17 cellular contexts compared by ENCODE assay signal in the genomic region with DNA sequence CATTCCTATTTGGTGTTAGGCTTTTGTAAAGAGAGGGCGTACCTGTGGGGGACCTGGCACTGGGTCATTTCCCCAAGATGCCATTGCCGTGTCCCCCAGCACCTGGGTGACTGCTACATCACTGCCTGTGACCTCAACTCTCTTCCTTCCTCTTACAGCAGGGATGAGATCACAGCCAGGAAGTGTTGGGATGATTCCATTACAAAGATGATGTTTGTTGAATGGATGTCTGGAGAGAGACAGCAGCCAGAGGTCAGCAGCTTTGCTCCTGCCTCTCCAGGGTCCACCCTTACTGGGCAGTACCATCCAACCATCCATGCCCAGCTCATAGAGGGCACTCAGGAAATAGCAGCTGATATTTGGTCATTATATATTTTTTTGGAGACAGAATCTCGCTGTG. TPM values are rescaled to one million over a fixed set of nuclear protein-coding genes. Genes with fewer than 3 reads are reported as not detected.
DNase-seq lines count a peak whose midpoint lies in the region; ATAC-seq and TF ChIP-seq lines count a peak whose summit lies in the region.
"Had no signal": no experiment of that assay in that cellular context is flagged by ENCODE, and none has a peak within 500 bp of the region (broad histone marks: within the 10 kb centered on the region; RNA-seq: fewer than 3 reads in every experiment).

No MANE protein-coding gene starts in this region.

- peak; percentile 61 for DNase-seq in IMR-90
- DNase-seq in endodermal cell: no peak
- peak; percentile 82 to 91 for DNase-seq in lung microvascular endothelial cell (ENCODE audit: low read depth in 2 of 2)
- no peak for DNase-seq in activated T-helper 1 cell treated with anti-CD3 and anti-CD28 coated beads, Interleukin-12 subunit alpha, Interleukin-12 subunit beta, Interleukin-2, Interleukin-4 antibody, amounts not matched to agents 30 ng/mL and 10 ng/mL and 1 ng/mL, durations not matched to agents 14 hours and 24 hours and 36 hours (ENCODE audit: low spot score)
- no peak for DNase-seq in COLO829 (ENCODE audit: low spot score)
- no peak for DNase-seq in AML-193 (lab: John Stamatoyannopoulos, UW)
- DNase-seq: activated CD4-positive, alpha-beta T cell treated with anti-CD3 and anti-CD28 coated beads for 36 hours; activated naive CD8-positive, alpha-beta T cell treated with anti-CD3 and anti-CD28 coated beads, Interleukin-2, amount 50 U/mL, for 24 hours; esophagus squamous epithelium; NCI-H146; PC-3; stimulated activated CD4-positive, alpha-beta T cell treated with anti-CD3 and anti-CD28 coated beads, Interleukin-2, amount 100 ng/mL, for 48 hours had no signal

- in situ Hi-C loops in IMR-90 (cut with MboI; ENCODE audit: low sequenced_read_pairs): no loop called here

- CTCF ChIA-PET in IMR-90 (lab: Yijun Ruan, JAX): interaction anchor here (0.8 to 1.4 kb wide), 3 partner anchors 15 to 41 kb away, joined by 3 to 4 read pairs (median 4); no protein-coding TSS in a partner anchor

- H3K4me1 ChIP-seq in BLaER1 treated with 17β-estradiol and CSF1 and Interleukin-3, amounts not matched to agents 10 nM and 100 nM: peaks cover 26 to 57% (median 36%) of the 10 kb centered on the region in 10 experiments
- H3K4me1 ChIP-seq in IMR-90 (ENCODE audit: control insufficient read depth, insufficient read depth, low read length) (peaks cover 33% of the 10 kb centered on the region), endodermal cell (ENCODE audit: control insufficient read depth, insufficient read depth, low read length) (peaks cover 28% of the 10 kb centered on the region)

- peaks cover 63% of the 10 kb centered on the region for H3K4me1 Mint-ChIP-seq in endodermal cell
- H3K4me1 Mint-ChIP-seq in activated T-helper 1 cell treated with anti-CD3 and anti-CD28 coated beads, Interleukin-12 subunit alpha, Interleukin-12 subunit beta, Interleukin-2, Interleukin-4 antibody, amounts not matched to agents 30 ng/mL and 10 ng/mL and 1 ng/mL, durations not matched to agents 14 hours and 24 hours and 36 hours (ENCODE audit: low read depth): no peaks in the 10 kb centered on the region
- H3K4me1 Mint-ChIP-seq: activated CD4-positive, alpha-beta T cell treated with anti-CD3 and anti-CD28 coated beads for 36 hours; activated naive CD8-positive, alpha-beta T cell treated with anti-CD3 and anti-CD28 coated beads, Interleukin-2, amount 50 U/mL, for 24 hours; memory B cell had no signal

- H3K9me3 ChIP-seq in BLaER1 treated with 17β-estradiol and CSF1 and Interleukin-3, amounts not matched to agents 10 nM and 100 nM (replicated peaks in 1 of 11): no peaks in the 10 kb centered on the region
- no peaks in the 10 kb centered on the region for H3K9me3 ChIP-seq in IMR-90 (ENCODE audit: control insufficient read depth, insufficient read depth, low read length)
- no peaks in the 10 kb centered on the region for H3K9me3 ChIP-seq in endodermal cell (ENCODE audit: control insufficient read depth, low read length)
- H3K9me3 ChIP-seq: esophagus squamous epithelium, neutrophil had no signal

- H2AFZ ChIP-seq in IMR-90 (replicated peaks; ENCODE audit: low read length, poor library complexity): no peak overlapping the region

- TF ChIP-seq RAD21 in IMR-90 (IDR thresholded peaks at IDR 0.05; ENCODE audit: low read length): no peak

- no peak for TF ChIP-seq POLR2A in IMR-90 (IDR thresholded peaks at IDR 0.05; ENCODE audit: low read depth, low read length)

- H3K56ac ChIP-seq in IMR-90 (ENCODE audit: extremely low read depth, insufficient read depth, low read length): no peak overlapping the region

- POLR2A ChIA-PET in IMR-90 (lab: Charles Lee; ENCODE audit: unreplicated experiment): no interaction called here

- H3K79me1 ChIP-seq in IMR-90 (ENCODE audit: low read depth in 1 of 2, low read length in 2 of 2): peaks cover 54 to 82% of the 10 kb centered on the region in 2 experiments

- H3K14ac ChIP-seq in IMR-90 (replicated peaks; ENCODE audit: low read depth, low read length): no peak overlapping the region

- H3K27me3 ChIP-seq in BLaER1 treated with 17β-estradiol and CSF1 and Interleukin-3, amounts not matched to agents 10 nM and 100 nM: no peaks in the 10 kb centered on the region
- no peaks in the 10 kb centered on the region for H3K27me3 ChIP-seq in IMR-90 (ENCODE audit: control insufficient read depth, insufficient read depth, low read length)
- H3K27me3 ChIP-seq in endodermal cell (ENCODE audit: control insufficient read depth, insufficient read depth, low read length, poor library complexity, severe bottlenecking): no peaks in the 10 kb centered on the region
- H3K27me3 ChIP-seq: esophagus squamous epithelium, neutrophil had no signal

- no peaks in the 10 kb centered on the region for H3K36me3 ChIP-seq in BLaER1 treated with 17β-estradiol and CSF1 and Interleukin-3, amounts not matched to agents 10 nM and 100 nM
- H3K36me3 ChIP-seq in IMR-90 (ENCODE audit: control insufficient read depth, insufficient read depth, low read length): no peaks in the 10 kb centered on the region
- no peaks in the 10 kb centered on the region for H3K36me3 ChIP-seq in endodermal cell (ENCODE audit: control insufficient read depth, insufficient read depth, low read length)
- H3K36me3 ChIP-seq: esophagus squamous epithelium, neutrophil had no signal

- H3K4me2 ChIP-seq in BLaER1 treated with 17β-estradiol and CSF1 and Interleukin-3, amounts not matched to agents 10 nM and 100 nM: peak overlapping the region; percentile 17 to 58 (median 38); a peak in 19 of 22 replicates
- no peak overlapping the region for H3K4me2 ChIP-seq in IMR-90 (ENCODE audit: low read depth, low read length)

- dilution Hi-C loops in IMR-90 (cut with HindIII; ENCODE audit: low sequenced_read_pairs, unreplicated experiment): no loop called here

- H2BK15ac ChIP-seq in IMR-90 (ENCODE audit: low read depth, low read length): 0 out of 3 replicates have a peak overlapping the region, but pooled peaks have one; percentile 8

- H3K9me1 ChIP-seq in IMR-90 (ENCODE audit: insufficient read depth, low read length): peaks cover 38% of the 10 kb centered on the region

- H4K20me1 ChIP-seq in BLaER1 treated with 17β-estradiol and CSF1 and Interleukin-3, amounts not matched to agents 10 nM and 100 nM: peaks cover 0 to 98% (median 0%) of the 10 kb centered on the region in 11 experiments; a peak in 8 of 22 replicates
- H4K20me1 ChIP-seq in IMR-90 (ENCODE audit: insufficient read depth, low read length): peaks cover 16% of the 10 kb centered on the region

- no peak overlapping the region for H3K23ac ChIP-seq in IMR-90 (ENCODE audit: low read depth, low read length)

- no peaks in the 10 kb centered on the region for H3K27me3 Mint-ChIP-seq in endodermal cell (ENCODE audit: insufficient read depth)
- H3K27me3 Mint-ChIP-seq in activated T-helper 1 cell treated with anti-CD3 and anti-CD28 coated beads, Interleukin-12 subunit alpha, Interleukin-12 subunit beta, Interleukin-2, Interleukin-4 antibody, amounts not matched to agents 30 ng/mL and 10 ng/mL and 1 ng/mL, durations not matched to agents 14 hours and 24 hours and 36 hours (ENCODE audit: insufficient read depth): peaks cover 15% of the 10 kb centered on the region

- H3K18ac ChIP-seq in IMR-90 (ENCODE audit: low read depth, low read length): no peak overlapping the region

- H4K8ac ChIP-seq in IMR-90 (ENCODE audit: low read depth in 2 of 2, low read length in 2 of 2): no peak overlapping the region; a peak in 1 of 4 replicates

- H3K27ac Mint-ChIP-seq in endodermal cell: peak overlapping the region; percentile 72
- H3K27ac Mint-ChIP-seq in activated T-helper 1 cell treated with anti-CD3 and anti-CD28 coated beads, Interleukin-12 subunit alpha, Interleukin-12 subunit beta, Interleukin-2, Interleukin-4 antibody, amounts not matched to agents 30 ng/mL and 10 ng/mL and 1 ng/mL, durations not matched to agents 14 hours and 24 hours and 36 hours: no peak overlapping the region
- H3K27ac Mint-ChIP-seq: activated CD4-positive, alpha-beta T cell treated with anti-CD3 and anti-CD28 coated beads for 36 hours; activated naive CD8-positive, alpha-beta T cell treated with anti-CD3 and anti-CD28 coated beads, Interleukin-2, amount 50 U/mL, for 24 hours; memory B cell had no signal

- peak overlapping the region; percentile 41 for H3K4ac ChIP-seq in IMR-90 (ENCODE audit: low read depth, low read length)

- H4K91ac ChIP-seq in IMR-90 (ENCODE audit: insufficient read depth, low read depth, low read length): peak overlapping the region; percentile 19

- no peaks in the 10 kb centered on the region for H3K36me3 Mint-ChIP-seq in endodermal cell (ENCODE audit: low read depth)
- H3K36me3 Mint-ChIP-seq in activated T-helper 1 cell treated with anti-CD3 and anti-CD28 coated beads, Interleukin-12 subunit alpha, Interleukin-12 subunit beta, Interleukin-2, Interleukin-4 antibody, amounts not matched to agents 30 ng/mL and 10 ng/mL and 1 ng/mL, durations not matched to agents 14 hours and 24 hours and 36 hours (ENCODE audit: low read depth): no peaks in the 10 kb centered on the region
- H3K36me3 Mint-ChIP-seq: memory B cell had no signal

- H2BK20ac ChIP-seq in IMR-90 (ENCODE audit: low read depth, low read length): no peak overlapping the region

- H3K9ac ChIP-seq in BLaER1 treated with 17β-estradiol and CSF1 and Interleukin-3, amounts not matched to agents 10 nM and 100 nM: no peak overlapping the region
- H3K9ac ChIP-seq in IMR-90 (ENCODE audit: low read depth, low read length) (no peak overlapping the region), endodermal cell (ENCODE audit: extremely low read depth, low read length, poor library complexity, severe bottlenecking) (no peak overlapping the region)

- H2BK5ac ChIP-seq in IMR-90 (ENCODE audit: low read depth, low read length, poor library complexity, severe bottlenecking): no peak overlapping the region

- peak overlapping the region; percentile 15 for H2AK9ac ChIP-seq in IMR-90 (replicated peaks; ENCODE audit: low read depth, low read length, poor library complexity)

- intact Hi-C loops in IMR-90 (cut with micrococcal nuclease): no loop called here
- intact Hi-C loops in activated T-helper 1 cell treated with anti-CD3 and anti-CD28 coated beads, Interleukin-12 subunit alpha, Interleukin-12 subunit beta, Interleukin-2, Interleukin-4 antibody, amounts not matched to agents 30 ng/mL and 10 ng/mL and 1 ng/mL, durations not matched to agents 14 hours and 24 hours and 36 hours (cut with micrococcal nuclease): no loop called here

- TF ChIP-seq CTCF in IMR-90 (conservative IDR thresholded peaks at IDR 0.05; ENCODE audit: low read depth, low read length) (no peak), endodermal cell (conservative IDR thresholded peaks at IDR 0.05) (no peak)

- no TSS peak for BruUV-seq in IMR-90 (replicated peaks; lab: Mats Ljungman, UMichigan)

- no peaks in the 10 kb centered on the region for H3K9me3 Mint-ChIP-seq in endodermal cell
- no peaks in the 10 kb centered on the region for H3K9me3 Mint-ChIP-seq in activated T-helper 1 cell treated with anti-CD3 and anti-CD28 coated beads, Interleukin-12 subunit alpha, Interleukin-12 subunit beta, Interleukin-2, Interleukin-4 antibody, amounts not matched to agents 30 ng/mL and 10 ng/mL and 1 ng/mL, durations not matched to agents 14 hours and 24 hours and 36 hours
- H3K9me3 Mint-ChIP-seq: activated naive CD8-positive, alpha-beta T cell treated with anti-CD3 and anti-CD28 coated beads, Interleukin-2, amount 50 U/mL, for 24 hours; memory B cell had no signal

- H3K4me3 ChIP-seq in BLaER1 treated with 17β-estradiol and CSF1 and Interleukin-3, amounts not matched to agents 10 nM and 100 nM: no peak overlapping the region
- no peak overlapping the region for H3K4me3 ChIP-seq in IMR-90 (ENCODE audit: insufficient read depth, low read depth, low read length)
- H3K4me3 ChIP-seq in endodermal cell (ENCODE audit: low read length): no peak overlapping the region
- H3K4me3 ChIP-seq: esophagus squamous epithelium had no signal

- no peak overlapping the region for H2BK120ac ChIP-seq in IMR-90 (ENCODE audit: low read depth, low read length)

- WGBS in IMR-90 (ENCODE audit: extremely low coverage in 2 of 2, insufficient read length in 1 of 2), 2 experiments: no CpG with 5 or more reads among the region's 3 CpGs
- 86 to 93% methylated on average over 2 to 3 of the region's 3 CpGs for WGBS in endodermal cell (ENCODE audit: insufficient coverage in 1 of 2, insufficient read length in 1 of 2), 2 experiments

- H3K27ac ChIP-seq in BLaER1 treated with 17β-estradiol and CSF1 and Interleukin-3, amounts not matched to agents 10 nM and 100 nM: no peak overlapping the region
- H3K27ac ChIP-seq in IMR-90 (ENCODE audit: insufficient read depth, low read length): no peak overlapping the region
- no peak overlapping the region for H3K27ac ChIP-seq in endodermal cell (ENCODE audit: low read depth, low read length)
- H3K27ac ChIP-seq: neutrophil had no signal

- H4K5ac ChIP-seq in IMR-90 (ENCODE audit: low read depth, low read length): peak overlapping the region; percentile 8; the same call in 1 of the 2 replicates

- no peak overlapping the region for H2AK5ac ChIP-seq in IMR-90 (ENCODE audit: low read depth, low read length)

- H3K4me3 Mint-ChIP-seq in endodermal cell: no peak overlapping the region
- no peak overlapping the region for H3K4me3 Mint-ChIP-seq in activated T-helper 1 cell treated with anti-CD3 and anti-CD28 coated beads, Interleukin-12 subunit alpha, Interleukin-12 subunit beta, Interleukin-2, Interleukin-4 antibody, amounts not matched to agents 30 ng/mL and 10 ng/mL and 1 ng/mL, durations not matched to agents 14 hours and 24 hours and 36 hours
- H3K4me3 Mint-ChIP-seq: activated CD4-positive, alpha-beta T cell treated with anti-CD3 and anti-CD28 coated beads for 36 hours; activated naive CD8-positive, alpha-beta T cell treated with anti-CD3 and anti-CD28 coated beads, Interleukin-2, amount 50 U/mL, for 24 hours; memory B cell had no signal

- ATAC-seq in IMR-90 (ENCODE audit: low read depth): peak; percentile 15; the same call in 1 of the 2 replicates
- ATAC-seq in HG02852 (IDR thresholded peaks at IDR 0.05; ENCODE audit: unreplicated experiment): no peak
- ATAC-seq: activated CD4-positive, alpha-beta T cell treated with anti-CD3 and anti-CD28 coated beads for 36 hours; activated naive CD8-positive, alpha-beta T cell treated with anti-CD3 and anti-CD28 coated beads, Interleukin-2, amount 50 U/mL, for 24 hours; sciatic nerve had no signal

RNA-seq across cellular contexts. Expression of a gene that starts 35.1 kb away (rescaled TPM):
- total RNA-seq in IMR-90 (2012; rRNA removed) (2.7 and 3.6 TPM in 2 replicates), endodermal cell (10 to 100 TPM; 12.1 TPM), lung microvascular endothelial cell (5.9 and 9.3 TPM in 2 replicates)
- polyA plus RNA-seq in IMR-90 (2012; rRNA removed): 10.2 and 11.6 TPM in 2 replicates
- polyA plus RNA-seq in IMR-90 (2012; cell fraction: cytosol; rRNA removed): 12.3 and 20.7 TPM in 2 replicates
- 8.6 and 13.7 TPM in 2 replicates for polyA plus RNA-seq in IMR-90 (2012; cell fraction: nucleus; rRNA removed; ENCODE audit: low replicate concordance)
- 10.0 TPM for polyA plus RNA-seq in endodermal cell (2013, experiment 1 of 2)
- 9.6 TPM for polyA plus RNA-seq in endodermal cell (2013, experiment 2 of 2)
- total RNA-seq in activated T-helper 1 cell treated with anti-CD3 and anti-CD28 coated beads, Interleukin-12 subunit alpha, Interleukin-12 subunit beta, Interleukin-2, Interleukin-4 antibody, amounts not matched to agents 30 ng/mL and 10 ng/mL and 1 ng/mL, durations not matched to agents 14 hours and 24 hours and 36 hours: 0.21 TPM in 1 of 2 replicates, not detected in the other

RNA-seq across cellular contexts. Expression of a gene that starts 58.3 kb away (rescaled TPM):
- not detected in 2 replicates for total RNA-seq in IMR-90 (2012; rRNA removed)
- not detected in 2 replicates for polyA plus RNA-seq in IMR-90 (2012; rRNA removed)
- 0.01 and 0.04 TPM in 2 replicates for polyA plus RNA-seq in IMR-90 (2012; cell fraction: cytosol; rRNA removed)
- 0.04 and 0.13 TPM in 2 replicates for polyA plus RNA-seq in IMR-90 (2012; cell fraction: nucleus; rRNA removed; ENCODE audit: low replicate concordance)
- 1 to 10 TPM; 2.9 to 3.6 TPM for total RNA-seq in endodermal cell
- polyA plus RNA-seq in endodermal cell (2013, experiment 1 of 2): 1.7 TPM
- polyA plus RNA-seq in endodermal cell (2013, experiment 2 of 2): 2.1 TPM
- under 0.01 TPM in 1 of 2 replicates, not detected in the other for total RNA-seq in lung microvascular endothelial cell
- total RNA-seq in activated T-helper 1 cell treated with anti-CD3 and anti-CD28 coated beads, Interleukin-12 subunit alpha, Interleukin-12 subunit beta, Interleukin-2, Interleukin-4 antibody, amounts not matched to agents 30 ng/mL and 10 ng/mL and 1 ng/mL, durations not matched to agents 14 hours and 24 hours and 36 hours: not detected in 2 replicates

Comparison
In these comparisons a context has a peak if more than half of its experiments do, and no peak if none do; other contexts are left out.
1. DNase-seq: peak in IMR-90 (single experiment) and lung microvascular endothelial cell (2 of 2); none in endodermal cell (single experiment), activated T-helper 1 cell treated with anti-CD3 and anti-CD28 coated beads, Interleukin-12 subunit alpha, Interleukin-12 subunit beta, Interleukin-2, Interleukin-4 antibody, amounts not matched to agents 30 ng/mL and 10 ng/mL and 1 ng/mL, durations not matched to agents 14 hours and 24 hours and 36 hours (single experiment), COLO829 (single experiment) and AML-193 (0 of 2).